Comparison of ENCODE assay signal across 21 cellular contexts in genomic region chr9:134131471-134132207, GRCh38. TPM values are rescaled to one million over a fixed set of nuclear protein-coding genes. Genes with fewer than 3 reads are reported as not detected.
DNase-seq lines count a peak whose midpoint lies in the region; ATAC-seq and TF ChIP-seq lines count a peak whose summit lies in the region.
"Had no signal": no experiment of that assay in that cellular context is flagged by ENCODE, and none has a peak within 500 bp of the region (broad histone marks: within the 10 kb centered on the region; RNA-seq: fewer than 3 reads in every experiment).

No MANE protein-coding gene starts in this region.

- H3K36me3 ChIP-seq in ascending aorta (no peaks in the 10 kb centered on the region), left lung (no peaks in the 10 kb centered on the region), prostate gland (no peaks in the 10 kb centered on the region)
- H3K36me3 ChIP-seq: cardiac muscle cell had no signal

- H3K9me3 ChIP-seq in CD4-positive, alpha-beta T cell (ENCODE audit: control insufficient read depth, low read length), result no peaks in the 10 kb centered on the region
- H3K9me3 ChIP-seq in ascending aorta (no peaks in the 10 kb centered on the region), left lung (no peaks in the 10 kb centered on the region), prostate gland (no peaks in the 10 kb centered on the region)

- H3K4me3 ChIP-seq in ascending aorta, result peak overlapping the region in 1 of 2 donors; percentile 30
- no peak overlapping the region for H3K4me3 ChIP-seq in left lung
- H3K4me3 ChIP-seq in prostate gland, result no peak overlapping the region
- H3K4me3 ChIP-seq: cardiac muscle cell, smooth muscle cell had no signal

- no peak for ATAC-seq in CD4-positive, alpha-beta T cell (ENCODE audit: poor library complexity)
- no peak for ATAC-seq in left lung
- no peak for ATAC-seq in SK-N-SH treated with all-trans-retinoic acid at 6 μM for 48 hours
- ATAC-seq: stimulated activated naive B cell treated with anti-CD40 and anti-IgM and Interleukin-4, amounts not matched to agents 10 μg/mL and 1 μg/mL and 100 μg/mL, for 72 hours had no signal

- POLR2A ChIA-PET in CD4-positive, alpha-beta T cell (lab: Charles Lee), result no interaction called here

- H3K9me3 Mint-ChIP-seq in CD4-positive, alpha-beta T cell, result no peaks in the 10 kb centered on the region
- H3K9me3 Mint-ChIP-seq: activated naive CD4-positive, alpha-beta T cell treated with anti-CD3 and anti-CD28 coated beads for 36 hours; stimulated activated naive B cell treated with anti-CD40 and anti-IgM and Interleukin-4, amounts not matched to agents 10 μg/mL and 1 μg/mL and 100 μg/mL, for 72 hours had no signal

- peak overlapping the region; percentile 58 for H3K27ac Mint-ChIP-seq in CD4-positive, alpha-beta T cell
- H3K27ac Mint-ChIP-seq: activated naive CD4-positive, alpha-beta T cell treated with anti-CD3 and anti-CD28 coated beads for 36 hours had no signal

- no peaks in the 10 kb centered on the region for H3K27me3 Mint-ChIP-seq in CD4-positive, alpha-beta T cell

- H3K27me3 ChIP-seq in CD4-positive, alpha-beta T cell (ENCODE audit: control insufficient read depth, insufficient read depth, low read length), result no peaks in the 10 kb centered on the region
- H3K27me3 ChIP-seq in ascending aorta (no peaks in the 10 kb centered on the region), left lung (no peaks in the 10 kb centered on the region), prostate gland (replicated peaks; ENCODE audit: insufficient read depth) (no peaks in the 10 kb centered on the region)
- H3K27me3 ChIP-seq: cardiac muscle cell had no signal

- H3K4me3 Mint-ChIP-seq in CD4-positive, alpha-beta T cell, result peak overlapping the region; percentile 45
- H3K4me3 Mint-ChIP-seq: activated naive CD4-positive, alpha-beta T cell treated with anti-CD3 and anti-CD28 coated beads for 36 hours; stimulated activated naive B cell treated with anti-CD40 and anti-IgM and Interleukin-4, amounts not matched to agents 10 μg/mL and 1 μg/mL and 100 μg/mL, for 72 hours had no signal

- H3K4me1 ChIP-seq in ascending aorta (peaks cover 0 to 15% of the 10 kb centered on the region in 2 donors), left lung (peaks cover 8 to 21% of the 10 kb centered on the region in 2 donors), prostate gland (replicated peaks) (peaks cover 15% of the 10 kb centered on the region)

- no peak overlapping the region for H3K27ac ChIP-seq in CD4-positive, alpha-beta T cell (ENCODE audit: low read depth, low read length)
- H3K27ac ChIP-seq in ascending aorta (peak overlapping the region; percentile 29 to 72), left lung (peak overlapping the region; percentile 42 to 51), prostate gland (peak overlapping the region; percentile 60 to 65)
- H3K27ac ChIP-seq: cardiac muscle cell had no signal

- no peak for TF ChIP-seq POLR2A in prostate gland (IDR thresholded peaks at IDR 0.05)

- 57% methylated on average over 13 of the region's 13 CpGs for WGBS in prostate gland

- H3K4me1 Mint-ChIP-seq in CD4-positive, alpha-beta T cell (ENCODE audit: low read depth), result peaks cover 16% of the 10 kb centered on the region

- TF ChIP-seq CTCF in CD4-positive, alpha-beta T cell (IDR thresholded peaks at IDR 0.05), result no peak
- TF ChIP-seq CTCF in ascending aorta (IDR thresholded peaks at IDR 0.05) (no peak), left lung (IDR thresholded peaks at IDR 0.05) (no peak), prostate gland (IDR thresholded peaks at IDR 0.05) (no peak)

- DNase-seq in CD4-positive, alpha-beta T cell, result no peak
- no peak for DNase-seq in ascending aorta (ENCODE audit: low spot score in 2 of 2)
- no peak for DNase-seq in left lung
- DNase-seq in prostate gland (ENCODE audit: low spot score), result no peak
- DNase-seq in GF-D8 (lab: John Stamatoyannopoulos, UW), result no peak
- DNase-seq in pons (ENCODE audit: low spot score), result no peak
- DNase-seq in SIG-M5 (lab: John Stamatoyannopoulos, UW), result no peak
- DNase-seq: activated CD4-positive, alpha-beta T cell treated with anti-CD3 and anti-CD28 coated beads for 1 hour; activated CD8-positive, alpha-beta memory T cell treated with anti-CD3 and anti-CD28 coated beads, Interleukin-2, amount 50 U/mL, for 4 hours; activated naive CD4-positive, alpha-beta T cell treated with anti-CD3 and anti-CD28 coated beads for 36 hours; MV-4-11; NCI-H2081 treated with DMSO at 0.1 percent for 48 hours; nucleus accumbens; RPMI8226; stimulated activated naive B cell treated with anti-CD40 and anti-IgM and Interleukin-4, amounts not matched to agents 10 μg/mL and 1 μg/mL and 100 μg/mL, for 72 hours; T-helper 1 cell had no signal

- intact Hi-C loops in CD4-positive, alpha-beta T cell (cut with DNase I, micrococcal nuclease), result loop anchor here in 1 of 2 experiments (10.0 kb wide), 1 partner anchor 1363 kb away; a partner anchor contains a TSS
- intact Hi-C loops in ascending aorta (cut with DNase I) (loop anchor here (1.0 to 10.0 kb wide), 2 partner anchors 63 to 513 kb away; partner anchors contain the start of genes BRD3 and COL5A1), left lung (cut with DNase I) (no loop called here), prostate gland (cut with DNase I) (loop anchor here (5.0 to 10.0 kb wide), 2 partner anchors 64 to 107 kb away; partner anchors contain the start of genes BRD3 and BRD3OS)

- H3K36me3 Mint-ChIP-seq in CD4-positive, alpha-beta T cell (ENCODE audit: low read depth), result peaks cover 7% of the 10 kb centered on the region

- CTCF ChIA-PET in CD4-positive, alpha-beta T cell (lab: Charles Lee), result no interaction called here

TF ChIP-seq in SK-N-SH treated with all-trans-retinoic acid at 6 μM for 48 hours, 23 proteins besides CTCF, POLR2A, EP300 and RAD21:
- no peak for TF ChIP-seq SNAI2 (CRISPR knock-in tag; IDR thresholded peaks at IDR 0.05)
- TF ChIP-seq TCF4 (CRISPR knock-in tag; IDR thresholded peaks at IDR 0.05; ENCODE audit: borderline replicate concordance), result no peak
- no peak for TF ChIP-seq CSRNP3 (CRISPR knock-in tag; IDR thresholded peaks at IDR 0.05)
- no peak for TF ChIP-seq ZNF565 (CRISPR knock-in tag; conservative IDR thresholded peaks at IDR 0.05; ENCODE audit: low read depth)
- no peak for TF ChIP-seq ZNF70 (CRISPR knock-in tag; IDR thresholded peaks at IDR 0.05)
TF ChIP-seq in SK-N-SH treated with all-trans-retinoic acid at 6 μM for 48 hours: peak in this region for 0.

RNA-seq across cellular contexts. Expression of gene WDR5, which starts 4.2 kb away (rescaled TPM):
- total RNA-seq in CD4-positive, alpha-beta T cell, result 10 to 100 TPM; 14.9 to 16.9 TPM
- total RNA-seq in ascending aorta, result 13.9 TPM
- 10 to 100 TPM; 23.7 to 32.2 TPM for total RNA-seq in left lung
- total RNA-seq in prostate gland, result 10 to 100 TPM; 28.6 to 67.9 TPM

RNA-seq across cellular contexts. Expression of gene RNU6ATAC, which starts 32.7 kb away (rescaled TPM):
- total RNA-seq in CD4-positive, alpha-beta T cell, result 10 to 100 TPM; 46.6 to 74.5 TPM
- total RNA-seq in ascending aorta (not detected), left lung (100 to 1,000 TPM; 105 to 106 TPM), prostate gland (not detected)
- total RNA-seq: cardiac muscle cell, H7, lung microvascular endothelial cell, smooth muscle cell had no signal

Comparison
In these comparisons a context has a peak if more than half of its experiments do, and no peak if none do; other contexts are left out.
1. RNA of gene RNU6ATAC, which starts 32.7 kb away (total RNA-seq): 105 to 106 TPM in left lung and 46.6 to 74.5 TPM in CD4-positive, alpha-beta T cell; not detected in ascending aorta (single experiment) and not detected in prostate gland; every median in the first group is over 10 times any median in the second.
2. intact Hi-C loops: an anchor here in ascending aorta (1.0 to 10.0 kb wide) and prostate gland (5.0 to 10.0 kb wide); none called in left lung.